ENCODE assay signal across 13 cellular contexts in genomic region chr15:81301385-81301784, GRCh38. TPM values are rescaled to one million over a fixed set of nuclear protein-coding genes. Genes with fewer than 3 reads are reported as not detected.
DNase-seq lines count a peak whose midpoint lies in the region; ATAC-seq and TF ChIP-seq lines count a peak whose summit lies in the region.
"Had no signal": no experiment of that assay in that cellular context is flagged by ENCODE, and none has a peak within 500 bp of the region (broad histone marks: within the 10 kb centered on the region; RNA-seq: fewer than 3 reads in every experiment).

No MANE protein-coding gene starts in this region.

- ATAC-seq in GM18867 (IDR thresholded peaks at IDR 0.05; ENCODE audit: unreplicated experiment) (peak; percentile 9), HG03571 (IDR thresholded peaks at IDR 0.05; ENCODE audit: unreplicated experiment) (peak; percentile 25), foreskin keratinocyte (no peak), GM21526 (IDR thresholded peaks at IDR 0.05; ENCODE audit: low FRiP score, unreplicated experiment) (no peak)
- ATAC-seq: WTC11 had no signal

- peaks cover 0 to 2% (median 0%) of the 10 kb centered on the region in 3 donors for H3K27me3 Mint-ChIP-seq in CD14-positive monocyte (ENCODE audit: low read depth in 3 of 3)

- H3K27ac Mint-ChIP-seq in CD14-positive monocyte: peak overlapping the region; percentile 97 to 99 (median 99)
- H3K27ac Mint-ChIP-seq: H9, WTC11 had no signal

- H3K4me1 ChIP-seq in effector memory CD4-positive, alpha-beta T cell (ENCODE audit: control insufficient read depth, insufficient read depth, low read length, poor library complexity, severe bottlenecking): peaks cover 62% of the 10 kb centered on the region
- peaks cover 23% of the 10 kb centered on the region for H3K4me1 ChIP-seq in foreskin keratinocyte

- peak overlapping the region; percentile 79 for H3K4me3 ChIP-seq in effector memory CD4-positive, alpha-beta T cell (ENCODE audit: insufficient read depth, low read depth, low read length, poor library complexity, severe bottlenecking)
- H3K4me3 ChIP-seq: esophagus muscularis mucosa, tibial artery had no signal

- peaks cover 57% of the 10 kb centered on the region for H3K36me3 ChIP-seq in effector memory CD4-positive, alpha-beta T cell (ENCODE audit: control insufficient read depth, insufficient read depth, low read length)

- DNase-seq in CD14-positive monocyte (ENCODE audit: low spot score): no peak
- DNase-seq in effector memory CD4-positive, alpha-beta T cell: no peak
- DNase-seq in foreskin keratinocyte: no peak
- no peak for DNase-seq in NCI-H187 (lab: John Stamatoyannopoulos, UW)
- DNase-seq in activated gamma-delta T cell treated with Interleukin-2 at 50 U/mL for 16 hours: no peak
- DNase-seq: H9, NCI-H1417 treated with DMSO at 0.1 percent for 48 hours had no signal

- peak overlapping the region; percentile 65 to 99 for H3K4me3 Mint-ChIP-seq in CD14-positive monocyte
- H3K4me3 Mint-ChIP-seq: H9, WTC11 had no signal

- TF ChIP-seq CTCF in CD14-positive monocyte (IDR thresholded peaks at IDR 0.05) (no peak), foreskin keratinocyte (conservative IDR thresholded peaks at IDR 0.05) (no peak)

- H3K27ac ChIP-seq in effector memory CD4-positive, alpha-beta T cell (ENCODE audit: insufficient read depth, low read length, poor library complexity, severe bottlenecking): peak overlapping the region; percentile 90
- no peak overlapping the region for H3K27ac ChIP-seq in foreskin keratinocyte
- H3K27ac ChIP-seq: tibial artery had no signal

- no peaks in the 10 kb centered on the region for H3K9me3 ChIP-seq in effector memory CD4-positive, alpha-beta T cell (ENCODE audit: control insufficient read depth, low read length)
- H3K9me3 ChIP-seq: esophagus muscularis mucosa, tibial artery had no signal

- no peaks in the 10 kb centered on the region for H3K9me3 Mint-ChIP-seq in CD14-positive monocyte
- H3K9me3 Mint-ChIP-seq: H9, WTC11 had no signal

- intact Hi-C loops in CD14-positive monocyte (cut with micrococcal nuclease): loop anchor here in 1 of 2 donors (10.0 kb wide), 1 partner anchor 1327 kb away; the partner anchor contains the start of gene BCL2A1

- peaks cover 92% of the 10 kb centered on the region for H3K4me1 Mint-ChIP-seq in CD14-positive monocyte

- no peaks in the 10 kb centered on the region for H3K27me3 ChIP-seq in effector memory CD4-positive, alpha-beta T cell (replicated peaks; ENCODE audit: control insufficient read depth, insufficient read depth, low read length, poor library complexity, severe bottlenecking)
- no peaks in the 10 kb centered on the region for H3K27me3 ChIP-seq in foreskin keratinocyte
- H3K27me3 ChIP-seq: tibial artery had no signal

- peaks cover 73 to 85% of the 10 kb centered on the region in 2 donors for H3K36me3 Mint-ChIP-seq in CD14-positive monocyte
- H3K36me3 Mint-ChIP-seq: WTC11 had no signal

RNA-seq across cellular contexts. Expression of gene STARD5, which starts 22.6 kb away (rescaled TPM):
- polyA plus RNA-seq in CD14-positive monocyte: 1 to 10 TPM; 1.5 to 2.5 TPM
- 20.6 and 20.8 TPM in 2 replicates for total RNA-seq in foreskin keratinocyte
- polyA plus RNA-seq in foreskin keratinocyte: 26.6 and 27.6 TPM in 2 replicates

Comparison
In these comparisons a context has a peak if more than half of its experiments do, and no peak if none do; other contexts are left out.
1. ATAC-seq: peak in GM18867 (single experiment) and HG03571 (single experiment); none in foreskin keratinocyte (single experiment) and GM21526 (single experiment).